ENCODE assay signal across 22 cellular contexts in genomic region chr5:171868236-171868635, GRCh38.
DNase-seq lines count a peak whose midpoint lies in the region; ATAC-seq and TF ChIP-seq lines count a peak whose summit lies in the region.
"Had no signal": no experiment of that assay in that cellular context is flagged by ENCODE, and none has a peak within 500 bp of the region (broad histone marks: within the 10 kb centered on the region; RNA-seq: fewer than 3 reads in every experiment).

No MANE protein-coding gene starts in this region.

- H2AFZ ChIP-seq in mesenchymal stem cell (ENCODE audit: low read depth, low read length), result no peak overlapping the region
- H2AFZ ChIP-seq: GM23338 had no signal

- no peak overlapping the region for H3K4ac ChIP-seq in mesenchymal stem cell (ENCODE audit: low read depth in 1 of 2, low read length in 2 of 2)

- H3K36me3 ChIP-seq in mesenchymal stem cell (ENCODE audit: control insufficient read depth in 1 of 2, insufficient read depth in 2 of 2, low read depth in 1 of 2, low read length in 2 of 2) (peaks cover 5 to 61% of the 10 kb centered on the region in 2 experiments), right lobe of liver (peaks cover 0 to 32% (median 0%) of the 10 kb centered on the region in 4 donors)

- no peak overlapping the region for H3K18ac ChIP-seq in mesenchymal stem cell (ENCODE audit: low read depth in 1 of 2, low read length in 2 of 2)

- no peak overlapping the region for H2BK120ac ChIP-seq in mesenchymal stem cell (ENCODE audit: low read depth, low read length)

- H3K23ac ChIP-seq in mesenchymal stem cell (ENCODE audit: low read length in 2 of 2), result no peak overlapping the region

- no peaks in the 10 kb centered on the region for H3K9me3 Mint-ChIP-seq in activated naive CD4-positive, alpha-beta T cell treated with anti-CD3 and anti-CD28 coated beads, Interleukin-2, amount 50 U/mL, for 24 hours
- H3K9me3 Mint-ChIP-seq: CD8-positive, alpha-beta T cell; GM23338; IgD-negative memory B cell had no signal

- peaks cover 27% of the 10 kb centered on the region for H3K79me1 ChIP-seq in mesenchymal stem cell (replicated peaks; ENCODE audit: low read length, poor library complexity, severe bottlenecking)

- no peak overlapping the region for H4K8ac ChIP-seq in mesenchymal stem cell (ENCODE audit: low read length)

- H2BK15ac ChIP-seq in mesenchymal stem cell (ENCODE audit: low read depth, poor library complexity, severe bottlenecking), result no peak overlapping the region

- intact Hi-C loops in right lobe of liver (cut with DNase I), result no loop called here

- H3K4me1 Mint-ChIP-seq in activated naive CD4-positive, alpha-beta T cell treated with anti-CD3 and anti-CD28 coated beads, Interleukin-2, amount 50 U/mL, for 24 hours, result no peaks in the 10 kb centered on the region
- H3K4me1 Mint-ChIP-seq: GM23338, IgD-negative memory B cell had no signal

- ATAC-seq in HG03442 (IDR thresholded peaks at IDR 0.05; ENCODE audit: unreplicated experiment) (no peak), right lobe of liver (no peak)
- ATAC-seq: CD8-positive, alpha-beta T cell; GM23338 had no signal

- H3K14ac ChIP-seq in mesenchymal stem cell (ENCODE audit: low read length in 2 of 2), result no peak overlapping the region

- TF ChIP-seq POLR2A in right lobe of liver (IDR thresholded peaks at IDR 0.05), result no peak

- H2AK5ac ChIP-seq in mesenchymal stem cell (ENCODE audit: low read length, severe bottlenecking), result no peak overlapping the region

- H4K91ac ChIP-seq in mesenchymal stem cell (ENCODE audit: low read length), result no peak overlapping the region

- DNase-seq in activated naive CD4-positive, alpha-beta T cell treated with Interleukin-2 at 50 U/mL for 16 hours, result no peak
- DNase-seq in astrocyte of the hippocampus (ENCODE audit: low read depth, low spot score), result peak; percentile 31
- DNase-seq in mesenchymal stem cell, result no peak
- DNase-seq in caudate nucleus (lab: John Stamatoyannopoulos, UW), result no peak
- no peak for DNase-seq in right lobe of liver
- no peak for DNase-seq in foreskin fibroblast
- DNase-seq: CD8-positive, alpha-beta T cell; DND-41; HCEC 1CT; MV-4-11; NCI-H1105 treated with DMSO at 0.1 percent for 48 hours; NCI-H2029 treated with DMSO at 0.1 percent for 48 hours; NCI-H226; NCI-H510A treated with DMSO at 0.1 percent for 48 hours; NCI-H82; Peyer's patch had no signal

- TF ChIP-seq CTCF in right lobe of liver (IDR thresholded peaks at IDR 0.05) (no peak), foreskin fibroblast (IDR thresholded peaks at IDR 0.05; ENCODE audit: low read depth, low read length) (no peak)

- no peaks in the 10 kb centered on the region for H3K27me3 Mint-ChIP-seq in activated naive CD4-positive, alpha-beta T cell treated with anti-CD3 and anti-CD28 coated beads, Interleukin-2, amount 50 U/mL, for 24 hours
- H3K27me3 Mint-ChIP-seq: IgD-negative memory B cell had no signal

- H2BK12ac ChIP-seq in mesenchymal stem cell (ENCODE audit: low read length in 2 of 2), result no peak overlapping the region

- peak overlapping the region; percentile 25 for H3K27ac Mint-ChIP-seq in activated naive CD4-positive, alpha-beta T cell treated with anti-CD3 and anti-CD28 coated beads, Interleukin-2, amount 50 U/mL, for 24 hours
- H3K27ac Mint-ChIP-seq: CD8-positive, alpha-beta T cell; GM23338 had no signal

- H3K9me3 ChIP-seq in mesenchymal stem cell (ENCODE audit: control insufficient read depth, low read length), result no peaks in the 10 kb centered on the region
- no peaks in the 10 kb centered on the region for H3K9me3 ChIP-seq in right lobe of liver
- H3K9me3 ChIP-seq: BLaER1 treated with 17β-estradiol and CSF1 and Interleukin-3, amounts not matched to agents 10 nM and 100 nM; Peyer's patch had no signal

- H3K4me1 ChIP-seq in mesenchymal stem cell (ENCODE audit: control insufficient read depth, insufficient read depth, low read depth, low read length) (peaks cover 1% of the 10 kb centered on the region), right lobe of liver (no peaks in the 10 kb centered on the region)
- H3K4me1 ChIP-seq: Peyer's patch had no signal

- H3K27me3 ChIP-seq in mesenchymal stem cell (ENCODE audit: control insufficient read depth in 1 of 2, insufficient read depth in 1 of 2, low read length in 2 of 2) (no peaks in the 10 kb centered on the region), right lobe of liver (no peaks in the 10 kb centered on the region)
- H3K27me3 ChIP-seq: BLaER1 treated with 17β-estradiol and CSF1 and Interleukin-3, amounts not matched to agents 10 nM and 100 nM; Peyer's patch had no signal

- H3K36me3 Mint-ChIP-seq in activated naive CD4-positive, alpha-beta T cell treated with anti-CD3 and anti-CD28 coated beads, Interleukin-2, amount 50 U/mL, for 24 hours, result peaks cover 25% of the 10 kb centered on the region

- H3K27ac ChIP-seq in mesenchymal stem cell (ENCODE audit: low read length, poor library complexity, severe bottlenecking) (no peak overlapping the region), caudate nucleus (ENCODE audit: low read depth, low read length) (no peak overlapping the region), right lobe of liver (no peak overlapping the region)
- H3K27ac ChIP-seq: 22Rv1; BLaER1 treated with 17β-estradiol and CSF1 and Interleukin-3, amounts not matched to agents 10 nM and 100 nM; Peyer's patch had no signal

- H3K4me3 ChIP-seq in mesenchymal stem cell (ENCODE audit: insufficient read depth in 1 of 2, low read depth in 1 of 2, low read length in 2 of 2) (no peak overlapping the region), right lobe of liver (no peak overlapping the region), foreskin fibroblast (ENCODE audit: low read depth in 1 of 2, low read length in 2 of 2) (no peak overlapping the region)
- H3K4me3 ChIP-seq: BLaER1 treated with 17β-estradiol and CSF1 and Interleukin-3, amounts not matched to agents 10 nM and 100 nM; GM23338; Peyer's patch had no signal

- H3K4me2 ChIP-seq in mesenchymal stem cell (ENCODE audit: low read length, poor library complexity, severe bottlenecking), result no peak overlapping the region
- H3K4me2 ChIP-seq: BLaER1 treated with 17β-estradiol and CSF1 and Interleukin-3, amounts not matched to agents 10 nM and 100 nM; GM23338 had no signal

- no peak overlapping the region for H3K4me3 Mint-ChIP-seq in activated naive CD4-positive, alpha-beta T cell treated with anti-CD3 and anti-CD28 coated beads, Interleukin-2, amount 50 U/mL, for 24 hours
- H3K4me3 Mint-ChIP-seq: CD8-positive, alpha-beta T cell; GM23338; IgD-negative memory B cell had no signal

- WGBS in mesenchymal stem cell, result 100% methylated on average over 1 of the region's 2 CpGs
- WGBS in right lobe of liver (ENCODE audit: insufficient coverage, low coverage, low lambda C conversion rate, missing lambda C conversion rate), result 81% methylated on average over 2 of the region's 2 CpGs

- peak overlapping the region; percentile 27 for H3K9ac ChIP-seq in mesenchymal stem cell (ENCODE audit: low read length)
- H3K9ac ChIP-seq: BLaER1 treated with 17β-estradiol and CSF1 and Interleukin-3, amounts not matched to agents 10 nM and 100 nM had no signal

- H2BK5ac ChIP-seq in mesenchymal stem cell (ENCODE audit: low read depth, low read length, poor library complexity, severe bottlenecking), result no peak overlapping the region
